In the genomic region with DNA sequence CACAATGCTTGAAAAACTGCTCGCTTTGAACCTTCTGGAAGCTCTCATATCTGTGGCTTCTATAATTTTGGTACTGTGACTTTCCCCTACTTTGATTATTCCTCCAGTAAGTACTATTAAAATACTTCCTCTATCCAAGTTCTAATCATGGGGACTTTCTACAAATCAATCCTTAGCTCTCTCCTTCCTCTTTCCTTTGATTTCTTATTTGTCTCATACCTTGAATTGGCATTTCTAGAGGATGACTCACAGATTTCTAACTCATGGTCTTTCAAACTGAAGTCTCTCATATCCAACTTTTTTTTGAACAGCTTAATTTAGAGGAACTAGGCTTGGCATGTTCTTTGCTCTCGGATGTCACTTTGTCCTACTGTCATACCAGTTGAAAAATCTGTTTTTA, we compare ENCODE assay signal across 23 cellular contexts.
DNase-seq lines count a peak whose midpoint lies in the region; ATAC-seq and TF ChIP-seq lines count a peak whose summit lies in the region.
"Had no signal": no experiment of that assay in that cellular context is flagged by ENCODE, and none has a peak within 500 bp of the region (broad histone marks: within the 10 kb centered on the region; RNA-seq: fewer than 3 reads in every experiment).

No MANE protein-coding gene starts in this region.

- no peak for ATAC-seq in left colon
- ATAC-seq: stimulated activated naive CD8-positive, alpha-beta T cell treated with anti-CD3 and anti-CD28 coated beads, Interleukin-15, Interleukin-2, amounts not matched to agents 100 U/mL and 50 U/mL, for 24 hours had no signal

- peak; percentile 14 for DNase-seq in HCEC 1CT
- DNase-seq in OCI-M1 (lab: John Stamatoyannopoulos, UW): peak; percentile 25
- peak; percentile 38 for DNase-seq in choroid plexus epithelial cell (ENCODE audit: low read depth)
- peak; percentile 74 for DNase-seq in renal cortical epithelial cell (ENCODE audit: low read depth)
- no peak for DNase-seq in left colon
- no peak for DNase-seq in GM13976 (ENCODE audit: low spot score)
- no peak for DNase-seq in tibial artery
- DNase-seq: activated CD4-positive, CD25-positive, alpha-beta regulatory T cell treated with anti-CD3 and anti-CD28 coated beads, Interleukin-2, amount 50 U/mL, for 72 hours; activated CD8-positive, alpha-beta memory T cell treated with anti-CD3 and anti-CD28 coated beads for 24 hours; activated naive CD4-positive, alpha-beta T cell treated with Interleukin-2 at 50 U/mL for 16 hours; activated T-cell treated with anti-CD3 and anti-CD28 coated beads, Interleukin-2, amount 50 U/mL, for 24 hours; amniotic stem cell; CD8-positive, alpha-beta memory T cell; hippocampal formation; islet precursor cell; MG63; NCI-H524 treated with DMSO at 0.1 percent for 48 hours; SHP77 treated with DMSO at 0.1 percent for 48 hours; stimulated activated CD4-positive, alpha-beta T cell treated with anti-CD3 and anti-CD28 coated beads, Interleukin-4, amount 100 ng/mL, for 24 hours; stimulated activated naive CD8-positive, alpha-beta T cell treated with anti-CD3 and anti-CD28 coated beads, Interleukin-15, Interleukin-2, amounts not matched to agents 100 U/mL and 50 U/mL, for 24 hours; thyroid gland had no signal

- TF ChIP-seq CTCF in choroid plexus epithelial cell (conservative IDR thresholded peaks at IDR 0.05; ENCODE audit: low read depth, low read length): no peak
- no peak for TF ChIP-seq CTCF in GM13976 (IDR thresholded peaks at IDR 0.05; ENCODE audit: borderline replicate concordance, control extremely low read depth, extremely low read depth, insufficient read depth, missing control alignments)
- no peak for TF ChIP-seq CTCF in tibial artery (IDR thresholded peaks at IDR 0.05)

- H3K27ac ChIP-seq in tibial artery: no peak overlapping the region
- H3K27ac ChIP-seq: HL-60, neutrophil, thyroid gland had no signal

- H3K27me3 ChIP-seq in tibial artery: no peaks in the 10 kb centered on the region
- H3K27me3 ChIP-seq: MG63, neutrophil, thyroid gland had no signal

- in situ Hi-C loops in GM13976 (cut with MboI; ENCODE audit: low sequenced_read_pairs, unreplicated experiment): no loop called here

- peaks cover 0 to 16% (median 0%) of the 10 kb centered on the region in 4 donors for H3K4me1 ChIP-seq in tibial artery
- H3K4me1 ChIP-seq: thyroid gland had no signal

- intact Hi-C loops in left colon (cut with DNase I, micrococcal nuclease): no loop called here
- intact Hi-C loops in tibial artery (cut with DNase I; ENCODE audit: low total_unique reads): no loop called here

- H3K4me3 ChIP-seq in choroid plexus epithelial cell (ENCODE audit: low read depth, low read length) (no peak overlapping the region), tibial artery (no peak overlapping the region)
- H3K4me3 ChIP-seq: MG63, thyroid gland had no signal

- no peaks in the 10 kb centered on the region for H3K36me3 ChIP-seq in tibial artery
- H3K36me3 ChIP-seq: MG63, neutrophil, thyroid gland had no signal

- no peaks in the 10 kb centered on the region for H3K9me3 ChIP-seq in tibial artery
- H3K9me3 ChIP-seq: MG63, neutrophil, thyroid gland had no signal

Comparison
In these comparisons a context has a peak if more than half of its experiments do, and no peak if none do; other contexts are left out.
1. DNase-seq: peak in HCEC 1CT (single experiment), OCI-M1 (single experiment), choroid plexus epithelial cell (single experiment) and renal cortical epithelial cell (single experiment); none in left colon (0 of 2), GM13976 (single experiment) and tibial artery (0 of 2).